8 cellular contexts compared by ENCODE assay signal in genomic region chr3:57555738-57556458, GRCh38. TPM values are rescaled to one million over a fixed set of nuclear protein-coding genes. Genes with fewer than 3 reads are reported as not detected.
DNase-seq lines count a peak whose midpoint lies in the region; ATAC-seq and TF ChIP-seq lines count a peak whose summit lies in the region.

TSS of gene PDE12 (plus strand) at chr3:57556274. CDS start at chr3:57556380, 106 bp downstream.

- DNase-seq in GM06990 (ENCODE audit: extremely low read depth, insufficient read length) (peak; percentile 89), HFF-Myc (ENCODE audit: extremely low read depth, low read depth) (peak; percentile 70), NAMALWA (ENCODE audit: low spot score) (peak; percentile 81), glomerular visceral epithelial cell (ENCODE audit: extremely low spot score) (peak; percentile 88), omental fat pad (ENCODE audit: low spot score) (peak; percentile 64)

- H3K4me3 Mint-ChIP-seq in activated naive CD4-positive, alpha-beta T cell treated with anti-CD3 and anti-CD28 coated beads, Interleukin-2, amount 50 U/mL, for 24 hours = peak within 1 kb of the TSS; percentile 86

- TF ChIP-seq CTCF in GM06990 (IDR thresholded peaks at IDR 0.05; ENCODE audit: insufficient read depth, low read length, poor library complexity, severe bottlenecking) = no peak
- no peak for TF ChIP-seq CTCF in HFF-Myc (IDR thresholded peaks at IDR 0.05; ENCODE audit: low read depth, low read length, missing control alignments)
- no peak for TF ChIP-seq CTCF in omental fat pad (IDR thresholded peaks at IDR 0.05)

- peak within 1 kb of the TSS; percentile 67 for H3K27ac ChIP-seq in temporal lobe (ENCODE audit: low read depth, low read length)

- H3K4me3 ChIP-seq in GM06990 (replicated peaks; ENCODE audit: low read depth, low read length) = peak within 1 kb of the TSS; percentile 82
- peak within 1 kb of the TSS; percentile 88 for H3K4me3 ChIP-seq in HFF-Myc (replicated peaks; ENCODE audit: low read depth, low read length)

- peaks cover 36% of the 10 kb centered on the region for H3K4me1 Mint-ChIP-seq in activated naive CD4-positive, alpha-beta T cell treated with anti-CD3 and anti-CD28 coated beads, Interleukin-2, amount 50 U/mL, for 24 hours

- peak; percentile 91 for ATAC-seq in SK-N-SH treated with all-trans-retinoic acid at 6 μM for 48 hours
- peak; percentile 92 for ATAC-seq in omental fat pad (ENCODE audit: low FRiP score)

- H3K36me3 Mint-ChIP-seq in activated naive CD4-positive, alpha-beta T cell treated with anti-CD3 and anti-CD28 coated beads, Interleukin-2, amount 50 U/mL, for 24 hours = peaks cover 13% of the 10 kb centered on the region

- H3K27me3 Mint-ChIP-seq in activated naive CD4-positive, alpha-beta T cell treated with anti-CD3 and anti-CD28 coated beads, Interleukin-2, amount 50 U/mL, for 24 hours = no peaks in the 10 kb centered on the region

- H3K27ac Mint-ChIP-seq in activated naive CD4-positive, alpha-beta T cell treated with anti-CD3 and anti-CD28 coated beads, Interleukin-2, amount 50 U/mL, for 24 hours = peak within 1 kb of the TSS; percentile 100

- H3K36me3 ChIP-seq in GM06990 (ENCODE audit: control insufficient read depth, insufficient read depth, low read length) = no peaks in the 10 kb centered on the region; the same call in none of the 2 replicates

- H3K27me3 ChIP-seq in GM06990 (replicated peaks; ENCODE audit: control insufficient read depth, insufficient read depth, low read length) = no peaks in the 10 kb centered on the region

- no peaks in the 10 kb centered on the region for H3K9me3 Mint-ChIP-seq in activated naive CD4-positive, alpha-beta T cell treated with anti-CD3 and anti-CD28 coated beads, Interleukin-2, amount 50 U/mL, for 24 hours

TF ChIP-seq in SK-N-SH treated with all-trans-retinoic acid at 6 μM for 48 hours, 23 proteins besides CTCF, POLR2A, EP300 and RAD21 (continues in another document):
- TF ChIP-seq CSRNP3 (CRISPR knock-in tag; IDR thresholded peaks at IDR 0.05) (peak; percentile 64; the same call in 1 of the 2 replicates), BACH2 (CRISPR knock-in tag; IDR thresholded peaks at IDR 0.05; ENCODE audit: borderline replicate concordance) (peak; percentile 49; the same call in 1 of the 2 replicates), TOX (CRISPR knock-in tag; IDR thresholded peaks at IDR 0.05; ENCODE audit: borderline replicate concordance) (no peak), OSR1 (CRISPR knock-in tag; IDR thresholded peaks at IDR 0.05) (no peak), CSDC2 (CRISPR knock-in tag; IDR thresholded peaks at IDR 0.05) (0 out of 2 replicates have a peak, but pooled peaks have one; percentile 63), PATZ1 (CRISPR knock-in tag; IDR thresholded peaks at IDR 0.05; ENCODE audit: borderline replicate concordance) (no peak), GLIS3 (CRISPR knock-in tag; IDR thresholded peaks at IDR 0.05) (no peak), ZFP3 (CRISPR knock-in tag; IDR thresholded peaks at IDR 0.05) (peak; percentile 25; the same call in 1 of the 2 replicates), ARNTL (CRISPR knock-in tag; IDR thresholded peaks at IDR 0.05; ENCODE audit: borderline replicate concordance, low read depth) (no peak), TSHZ2 (CRISPR knock-in tag; IDR thresholded peaks at IDR 0.05) (no peak), ESRRG (CRISPR knock-in tag; IDR thresholded peaks at IDR 0.05) (no peak), RARB (CRISPR knock-in tag; IDR thresholded peaks at IDR 0.05) (0 out of 2 replicates have a peak, but pooled peaks have one; percentile 8), ISL1 (CRISPR knock-in tag; IDR thresholded peaks at IDR 0.05) (no peak), TCF4 (CRISPR knock-in tag; IDR thresholded peaks at IDR 0.05; ENCODE audit: borderline replicate concordance) (peak; percentile 28; the same call in 1 of the 2 replicates), ZNF565 (CRISPR knock-in tag; conservative IDR thresholded peaks at IDR 0.05; ENCODE audit: low read depth) (no peak), PPARA (CRISPR knock-in tag; IDR thresholded peaks at IDR 0.05; ENCODE audit: borderline replicate concordance) (no peak), SNAI2 (CRISPR knock-in tag; IDR thresholded peaks at IDR 0.05) (peak; percentile 91; the same call in 1 of the 2 replicates), ZNF8 (CRISPR knock-in tag; IDR thresholded peaks at IDR 0.05) (no peak), ZFP30 (CRISPR knock-in tag; IDR thresholded peaks at IDR 0.05) (no peak), POU6F1 (CRISPR knock-in tag; IDR thresholded peaks at IDR 0.05; ENCODE audit: borderline replicate concordance, low read depth) (no peak), CREB5 (CRISPR knock-in tag; IDR thresholded peaks at IDR 0.05; ENCODE audit: low read depth) (no peak), ZNF70 (CRISPR knock-in tag; IDR thresholded peaks at IDR 0.05) (no peak)

RNA-seq across cellular contexts. Expression of gene PDE12, which starts in this region (rescaled TPM):
- 10 to 100 TPM; 14.8 to 61.2 (median 21.4) TPM for total RNA-seq in omental fat pad
- 14.3 TPM for total RNA-seq in temporal lobe

Comparison
In these comparisons a context has a peak if more than half of its experiments do, and no peak if none do; other contexts are left out.
1. Peak in every context shown above with its lines: DNase-seq, ATAC-seq, H3K4me3 ChIP-seq and H3K27ac ChIP-seq.